Comparison of ENCODE assay signal across 1 cellular context in the genomic region with DNA sequence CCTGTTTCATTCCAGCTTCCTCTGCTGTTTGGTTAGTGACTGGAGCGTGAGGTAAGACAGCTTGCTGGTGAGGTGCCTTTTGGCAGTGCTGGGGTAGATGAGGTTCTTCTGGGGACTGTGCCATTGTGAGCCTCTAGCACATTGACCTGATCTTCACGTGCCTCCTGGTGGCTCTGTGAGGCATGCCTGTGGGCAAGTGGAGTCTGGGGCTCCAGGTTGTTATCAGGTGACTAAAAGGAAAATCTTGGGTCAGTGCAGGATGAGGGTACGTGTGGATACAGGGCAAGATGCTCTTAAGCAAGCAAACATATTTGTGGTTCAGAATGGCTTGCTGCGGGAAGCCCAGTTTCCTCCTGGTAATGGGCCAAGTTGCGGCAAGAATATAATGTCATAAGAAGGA.
A peak's percentile ranks its signal among the peaks of the same experiment; 100 is the strongest.
TF ChIP-seq lines count a peak whose summit lies in the region.

No MANE protein-coding gene starts in this region.

TF ChIP-seq in GM12878, 131 proteins besides CTCF, POLR2A, EP300 and RAD21 (continued from another document):
- TF ChIP-seq SMC3 (IDR thresholded peaks at IDR 0.05; ENCODE audit: borderline replicate concordance, low read length) = peak; percentile 20; the same call in 1 of the 2 replicates
- TF ChIP-seq KDM1A (IDR thresholded peaks at IDR 0.05; ENCODE audit: borderline replicate concordance) = no peak
